In genomic region chr1:246608616-246609376, GRCh38 we compare ENCODE assay signal across 9 cellular contexts. TPM values are rescaled to one million over a fixed set of nuclear protein-coding genes. Genes with fewer than 3 reads are reported as not detected.
A peak's percentile ranks its signal among the peaks of the same experiment; 100 is the strongest.
DNase-seq lines count a peak whose midpoint lies in the region; ATAC-seq, FAIRE-seq and TF ChIP-seq lines count a peak whose summit lies in the region.
"Had no signal": no experiment of that assay in that cellular context is flagged by ENCODE, and none has a peak within 500 bp of the region (broad histone marks: within the 10 kb centered on the region; RNA-seq: fewer than 3 reads in every experiment).

No MANE protein-coding gene starts in this region.

- no peaks in the 10 kb centered on the region for H3K27me3 Mint-ChIP-seq in naive thymus-derived CD4-positive, alpha-beta T cell

- peak; percentile 91 for ATAC-seq in naive thymus-derived CD4-positive, alpha-beta T cell
- ATAC-seq in aorta (ENCODE audit: low FRiP score): peak; percentile 88

- no peak overlapping the region for H3K4me2 ChIP-seq in OCI-LY7 (ENCODE audit: low read length)

- CTCF ChIA-PET in naive thymus-derived CD4-positive, alpha-beta T cell (lab: Charles Lee): no interaction called here
- CTCF ChIA-PET in OCI-LY7 (lab: Charles Lee; ENCODE audit: unreplicated experiment): no interaction called here

- intact Hi-C loops in naive thymus-derived CD4-positive, alpha-beta T cell (cut with micrococcal nuclease): no loop called here
- intact Hi-C loops in aorta (cut with DNase I): no loop called here
- intact Hi-C loops in OCI-LY7 (cut with micrococcal nuclease; ENCODE audit: unreplicated experiment): no loop called here

- H3K4me3 Mint-ChIP-seq in naive thymus-derived CD4-positive, alpha-beta T cell: peak overlapping the region in 4 of 10 donors; percentile 8 to 48 (median 30)

- H3K36me3 ChIP-seq in naive thymus-derived CD4-positive, alpha-beta T cell (ENCODE audit: control insufficient read depth in 2 of 3, insufficient read depth in 3 of 3, low read length in 3 of 3): no peaks in the 10 kb centered on the region
- H3K36me3 ChIP-seq in aorta (ENCODE audit: control insufficient read depth in 1 of 2, insufficient read depth in 2 of 2, low read length in 1 of 2) (no peaks in the 10 kb centered on the region), OCI-LY7 (ENCODE audit: insufficient read depth, low read length) (no peaks in the 10 kb centered on the region)

- H3K4me1 ChIP-seq in naive thymus-derived CD4-positive, alpha-beta T cell (ENCODE audit: control insufficient read depth in 2 of 2, insufficient read depth in 2 of 2, low read length in 2 of 2): peaks cover 0 to 8% of the 10 kb centered on the region in 2 donors
- H3K4me1 ChIP-seq in aorta (ENCODE audit: control insufficient read depth in 1 of 2, insufficient read depth in 2 of 2, low read length in 2 of 2) (no peaks in the 10 kb centered on the region), OCI-LY7 (ENCODE audit: insufficient read depth, low read length, poor library complexity, severe bottlenecking) (no peaks in the 10 kb centered on the region)

- no peaks in the 10 kb centered on the region for H3K9me2 ChIP-seq in OCI-LY7 (ENCODE audit: insufficient read depth, low read length)

- H3K79me2 ChIP-seq in OCI-LY7 (ENCODE audit: insufficient read depth, low read depth, low read length): peaks cover 12% of the 10 kb centered on the region; the same call in 1 of the 2 replicates

- no peak overlapping the region for H3K27ac ChIP-seq in naive thymus-derived CD4-positive, alpha-beta T cell (ENCODE audit: low read depth, low read length)
- no peak overlapping the region for H3K27ac ChIP-seq in aorta (ENCODE audit: low read depth in 1 of 2, low read length in 2 of 2)
- H3K27ac ChIP-seq in OCI-LY7 (ENCODE audit: low read depth, low read length, poor library complexity, severe bottlenecking): no peak overlapping the region

- TF ChIP-seq CTCF in epithelial cell of proximal tubule (conservative IDR thresholded peaks at IDR 0.05; ENCODE audit: low read depth, low read length): peak; percentile 38
- no peak for TF ChIP-seq CTCF in OCI-LY7 (conservative IDR thresholded peaks at IDR 0.05; ENCODE audit: low read length)

- H3K36me3 Mint-ChIP-seq in naive thymus-derived CD4-positive, alpha-beta T cell: peaks cover 0 to 39% (median 11%) of the 10 kb centered on the region in 5 donors

- H4K20me1 ChIP-seq in OCI-LY7 (ENCODE audit: insufficient read depth, low read length): no peaks in the 10 kb centered on the region

- peak; percentile 90 for FAIRE-seq in HTR-8/SVneo (lab: Jason Lieb, UNC)
- FAIRE-seq: endometrium had no signal

- no TSS peak for BruUV-seq in OCI-LY7 (replicated peaks; lab: Mats Ljungman, UMichigan)

- peak; percentile 51 for DNase-seq in activated CD4-positive, alpha-beta T cell treated with anti-CD3 and anti-CD28 coated beads for 48 hours
- DNase-seq in activated CD4-positive, alpha-beta T cell treated with anti-CD3 and anti-CD28 coated beads, Interleukin-2, amount 50 U/mL, for 1 hour: no peak
- DNase-seq in HTR-8/SVneo (ENCODE audit: insufficient read length, low spot score) (peak; percentile 91), T1000 (lab: John Stamatoyannopoulos, UW) (peak; percentile 67), epithelial cell of proximal tubule (ENCODE audit: low read depth) (peak; percentile 89), aorta (peak in 1 of 2 donors; percentile 76), OCI-LY7 (ENCODE audit: low spot score) (no peak)
- DNase-seq in naive thymus-derived CD4-positive, alpha-beta T cell: no peak

- POLR2A ChIA-PET in naive thymus-derived CD4-positive, alpha-beta T cell (lab: Charles Lee): interaction anchor here (1.0 kb wide), 1 partner anchor 12 kb away, joined by 3 read pairs; no protein-coding TSS in a partner anchor
- POLR2A ChIA-PET in OCI-LY7 (lab: Charles Lee): no interaction called here

- peaks cover 32 to 83% (median 61%) of the 10 kb centered on the region in 7 donors for H3K4me1 Mint-ChIP-seq in naive thymus-derived CD4-positive, alpha-beta T cell

- 47 to 53% methylated on average over 18 of the region's 18 CpGs for WGBS in aorta, 2 donors

- no peaks in the 10 kb centered on the region for H3K27me3 ChIP-seq in naive thymus-derived CD4-positive, alpha-beta T cell (ENCODE audit: control insufficient read depth in 2 of 2, insufficient read depth in 2 of 2, low read length in 2 of 2)
- H3K27me3 ChIP-seq in aorta (ENCODE audit: control insufficient read depth in 1 of 2, insufficient read depth in 2 of 2, low read length in 1 of 2): no peaks in the 10 kb centered on the region

- H3K4me3 ChIP-seq in epithelial cell of proximal tubule (ENCODE audit: low read depth, low read length): no peak overlapping the region
- no peak overlapping the region for H3K4me3 ChIP-seq in naive thymus-derived CD4-positive, alpha-beta T cell (ENCODE audit: low read length)
- no peak overlapping the region for H3K4me3 ChIP-seq in aorta (ENCODE audit: low read length in 2 of 2)
- H3K4me3 ChIP-seq in OCI-LY7 (ENCODE audit: low read depth, low read length, poor library complexity, severe bottlenecking): no peak overlapping the region

- peaks cover 0 to 4% (median 0%) of the 10 kb centered on the region in 11 donors for H3K9me3 Mint-ChIP-seq in naive thymus-derived CD4-positive, alpha-beta T cell

- no peak overlapping the region for H2AFZ ChIP-seq in OCI-LY7 (ENCODE audit: low read length)

- no peaks in the 10 kb centered on the region for H3K9me3 ChIP-seq in naive thymus-derived CD4-positive, alpha-beta T cell (ENCODE audit: control insufficient read depth in 2 of 3, low read length in 3 of 3)
- no peaks in the 10 kb centered on the region for H3K9me3 ChIP-seq in aorta (ENCODE audit: control insufficient read depth, low read length)
- no peaks in the 10 kb centered on the region for H3K9me3 ChIP-seq in OCI-LY7 (ENCODE audit: low read length)

- peak overlapping the region in 8 of 9 donors; percentile 23 to 81 (median 58) for H3K27ac Mint-ChIP-seq in naive thymus-derived CD4-positive, alpha-beta T cell

RNA-seq across cellular contexts. Expression of gene CNST, which starts 42.5 kb away (rescaled TPM):
- 8.3 and 9.2 TPM in 2 replicates for total RNA-seq in epithelial cell of proximal tubule
- 100 to 1,000 TPM in 2 of 5 experiments, 10 to 100 TPM in 3; 30.5 to 111 (median 80.2) TPM for total RNA-seq in naive thymus-derived CD4-positive, alpha-beta T cell
- 10 to 100 TPM; 52.8 to 58.8 TPM for polyA plus RNA-seq in naive thymus-derived CD4-positive, alpha-beta T cell
- total RNA-seq in aorta: 10 to 100 TPM; 24.5 to 27.8 TPM
- polyA plus RNA-seq in aorta: 1 to 10 TPM; 6.9 to 7.7 TPM
- 14.6 and 17.1 TPM in 2 replicates for total RNA-seq in OCI-LY7 (2014; rRNA removed; shearing (Covaris generic))
- 25.1 and 27.2 TPM in 2 replicates for total RNA-seq in OCI-LY7 (2022)

RNA-seq across cellular contexts. Expression of gene TFB2M, which starts 42.7 kb away (rescaled TPM):
- total RNA-seq in epithelial cell of proximal tubule (15.5 and 16.6 TPM in 2 replicates), aorta (1 to 10 TPM; 5.2 to 5.6 TPM), OCI-LY7 (2022) (13.2 and 17.5 TPM in 2 replicates)
- 10 to 100 TPM in 3 of 5 experiments, 1 to 10 TPM in 2; 9.5 to 12.2 (median 10.3) TPM for total RNA-seq in naive thymus-derived CD4-positive, alpha-beta T cell
- polyA plus RNA-seq in naive thymus-derived CD4-positive, alpha-beta T cell: 10 to 100 TPM; 12.1 to 18.2 TPM
- 1 to 10 TPM; 3.8 to 5.8 TPM for polyA plus RNA-seq in aorta
- 10.7 and 15.0 TPM in 2 replicates for total RNA-seq in OCI-LY7 (2014; rRNA removed; shearing (Covaris generic))

Comparison
In these comparisons a context has a peak if more than half of its experiments do, and no peak if none do; other contexts are left out.
1. DNase-seq: peak in activated CD4-positive, alpha-beta T cell treated with anti-CD3 and anti-CD28 coated beads for 48 hours (single experiment), HTR-8/SVneo (single experiment), T1000 (single experiment) and epithelial cell of proximal tubule (single experiment); none in activated CD4-positive, alpha-beta T cell treated with anti-CD3 and anti-CD28 coated beads, Interleukin-2, amount 50 U/mL, for 1 hour (single experiment), naive thymus-derived CD4-positive, alpha-beta T cell (0 of 9) and OCI-LY7 (single experiment).